ENCODE assay signal across 11 cellular contexts in genomic region chr22:36417281-36417686, GRCh38. TPM values are rescaled to one million over a fixed set of nuclear protein-coding genes. Genes with fewer than 3 reads are reported as not detected.
A peak's percentile ranks its signal among the peaks of the same experiment; 100 is the strongest.
DNase-seq lines count a peak whose midpoint lies in the region; ATAC-seq, FAIRE-seq and TF ChIP-seq lines count a peak whose summit lies in the region.
"Had no signal": no experiment of that assay in that cellular context is flagged by ENCODE, and none has a peak within 500 bp of the region (broad histone marks: within the 10 kb centered on the region; RNA-seq: fewer than 3 reads in every experiment).

No MANE protein-coding gene starts in this region.

- no peaks in the 10 kb centered on the region for H3K9me3 Mint-ChIP-seq in activated T-helper 2 cell treated with anti-CD3 and anti-CD28 coated beads, Interferon-gamma antibody, Interleukin-2, Interleukin-4, amounts not matched to agents 10 μg/mL and 5 μg/mL and 100 μg/mL, durations not matched to agents 14 hours and 24 hours and 36 hours

- TF ChIP-seq RAD21 in HepG2 (CRISPR knock-in tag; IDR thresholded peaks at IDR 0.05) = no peak

- no peaks in the 10 kb centered on the region for H3K27me3 ChIP-seq in HepG2 (ENCODE audit: control insufficient read depth in 1 of 2, insufficient read depth in 2 of 2, low read length in 2 of 2)
- H3K27me3 ChIP-seq: BE2C had no signal

- H3K27ac Mint-ChIP-seq in activated T-helper 2 cell treated with anti-CD3 and anti-CD28 coated beads, Interferon-gamma antibody, Interleukin-2, Interleukin-4, amounts not matched to agents 10 μg/mL and 5 μg/mL and 100 μg/mL, durations not matched to agents 14 hours and 24 hours and 36 hours = no peak overlapping the region

- no peak overlapping the region for H2AFZ ChIP-seq in HepG2 (ENCODE audit: low read length)

- CTCF ChIA-PET in HepG2 (lab: Yijun Ruan, JAX; ENCODE audit: low intra/inter-chr PET ratio, low total read pairs) = no interaction called here

- DNase-seq in AG08395 (ENCODE audit: low spot score) (peak; percentile 25), HT1080 (ENCODE audit: low read depth) (peak; percentile 90), amniotic epithelial cell (ENCODE audit: low read depth) (peak; percentile 15), HepG2 (ENCODE audit: low spot score) (no peak), nucleus accumbens (lab: John Stamatoyannopoulos, UW) (no peak), superior temporal gyrus (ENCODE audit: extremely low spot score) (no peak), frontal cortex (ENCODE audit: low spot score in 2 of 2) (no peak)
- no peak for DNase-seq in activated T-helper 2 cell treated with anti-CD3 and anti-CD28 coated beads, Interferon-gamma antibody, Interleukin-2, Interleukin-4, amounts not matched to agents 10 μg/mL and 5 μg/mL and 100 μg/mL, durations not matched to agents 14 hours and 24 hours and 36 hours (ENCODE audit: low spot score)
- DNase-seq: BE2C, NCI-H1694, SHP77 treated with DMSO at 0.1 percent for 48 hours had no signal

- ATAC-seq in HepG2 = no peak

- H3K9ac ChIP-seq in HepG2 (ENCODE audit: insufficient read depth, low read depth, low read length) = no peak overlapping the region

- H3K36me3 Mint-ChIP-seq in activated T-helper 2 cell treated with anti-CD3 and anti-CD28 coated beads, Interferon-gamma antibody, Interleukin-2, Interleukin-4, amounts not matched to agents 10 μg/mL and 5 μg/mL and 100 μg/mL, durations not matched to agents 14 hours and 24 hours and 36 hours (ENCODE audit: low read depth) = no peaks in the 10 kb centered on the region

- H3K4me3 ChIP-seq in HepG2 (replicated peaks in 1 of 3; ENCODE audit: insufficient read depth in 1 of 3, low read depth in 2 of 3, low read length in 3 of 3) = no peak overlapping the region

- no peaks in the 10 kb centered on the region for H3K27me3 Mint-ChIP-seq in activated T-helper 2 cell treated with anti-CD3 and anti-CD28 coated beads, Interferon-gamma antibody, Interleukin-2, Interleukin-4, amounts not matched to agents 10 μg/mL and 5 μg/mL and 100 μg/mL, durations not matched to agents 14 hours and 24 hours and 36 hours (ENCODE audit: low read depth)

- TF ChIP-seq EP300 in HepG2 (IDR thresholded peaks at IDR 0.05; ENCODE audit: low read depth in 2 of 2, low read length in 2 of 2) (no peak), HepG2 (CRISPR knock-in tag; IDR thresholded peaks at IDR 0.05; ENCODE audit: borderline replicate concordance) (no peak)

- in situ Hi-C loops in HepG2 (cut with HindIII; ENCODE audit: extremely low pct_ligation_motif_present, low pct_unique_long_range_greater_than_20kb) = no loop called here

- H4K20me1 ChIP-seq in HepG2 (ENCODE audit: insufficient read depth, low read length) = no peaks in the 10 kb centered on the region

- no peaks in the 10 kb centered on the region for H3K36me3 ChIP-seq in HepG2 (replicated peaks in 1 of 2; ENCODE audit: control insufficient read depth in 1 of 2, insufficient read depth in 2 of 2, low read length in 2 of 2)
- H3K36me3 ChIP-seq: BE2C had no signal

- 88% methylated on average over 9 of the region's 9 CpGs for WGBS in HepG2 (ENCODE audit: low lambda C conversion rate)

- peaks cover 77% of the 10 kb centered on the region for H3K4me1 ChIP-seq in HepG2 (ENCODE audit: insufficient read depth, low read length)
- H3K4me1 ChIP-seq: BE2C had no signal

- BruUV-seq in HepG2 (replicated peaks; lab: Mats Ljungman, UMichigan) = no TSS peak

- peaks cover 11% of the 10 kb centered on the region for H3K4me1 Mint-ChIP-seq in activated T-helper 2 cell treated with anti-CD3 and anti-CD28 coated beads, Interferon-gamma antibody, Interleukin-2, Interleukin-4, amounts not matched to agents 10 μg/mL and 5 μg/mL and 100 μg/mL, durations not matched to agents 14 hours and 24 hours and 36 hours (ENCODE audit: low read depth)

- POLR2A ChIA-PET in HepG2 (lab: Yijun Ruan, JAX) = interaction anchor here (1.0 to 1.1 kb wide), 2 partner anchors 16 to 18 kb away, joined by 3 read pairs; no protein-coding TSS in a partner anchor

- TF ChIP-seq POLR2A in HepG2 (IDR thresholded peaks at IDR 0.05; ENCODE audit: insufficient read depth in 1 of 2, low read depth in 2 of 2, low read length in 2 of 2) = no peak

- H3K4me3 Mint-ChIP-seq in activated T-helper 2 cell treated with anti-CD3 and anti-CD28 coated beads, Interferon-gamma antibody, Interleukin-2, Interleukin-4, amounts not matched to agents 10 μg/mL and 5 μg/mL and 100 μg/mL, durations not matched to agents 14 hours and 24 hours and 36 hours (ENCODE audit: low read depth) = no peak overlapping the region

- peak overlapping the region; percentile 48 for H3K27ac ChIP-seq in HepG2 (ENCODE audit: extremely low read length, insufficient read depth, low read length)

- FAIRE-seq in HepG2 (lab: Jason Lieb, UNC) (no peak), frontal cortex (lab: Jason Lieb, UNC) (no peak)

- intact Hi-C loops in HepG2 (cut with micrococcal nuclease; ENCODE audit: unreplicated experiment) = no loop called here
- intact Hi-C loops in activated T-helper 2 cell treated with anti-CD3 and anti-CD28 coated beads, Interferon-gamma antibody, Interleukin-2, Interleukin-4, amounts not matched to agents 10 μg/mL and 5 μg/mL and 100 μg/mL, durations not matched to agents 14 hours and 24 hours and 36 hours (cut with micrococcal nuclease) = no loop called here

- H3K4me2 ChIP-seq in HepG2 (ENCODE audit: low read depth, low read length) = no peak overlapping the region

- TF ChIP-seq CTCF in HepG2 (CRISPR knock-in tag; IDR thresholded peaks at IDR 0.05) = no peak

- H3K79me2 ChIP-seq in HepG2 (ENCODE audit: insufficient read depth, low read length) = no peaks in the 10 kb centered on the region

- H3K9me3 ChIP-seq in HepG2 (ENCODE audit: low read length) = no peaks in the 10 kb centered on the region
- H3K9me3 ChIP-seq: BE2C had no signal

TF ChIP-seq in HepG2, 621 proteins besides CTCF, POLR2A, EP300 and RAD21 (continues in another document):
- TF ChIP-seq JUND (CRISPR knock-in tag; IDR thresholded peaks at IDR 0.05) (0 out of 2 replicates have a peak, but pooled peaks have one; percentile 28), ZMYM3 (CRISPR knock-in tag; IDR thresholded peaks at IDR 0.05) (peak; percentile 55; the same call in 1 of the 2 replicates), HMG20A (CRISPR knock-in tag; IDR thresholded peaks at IDR 0.05; ENCODE audit: borderline replicate concordance) (no peak), MAF1 (CRISPR knock-in tag; IDR thresholded peaks at IDR 0.05; ENCODE audit: borderline replicate concordance) (no peak), ZNF552 (CRISPR knock-in tag; IDR thresholded peaks at IDR 0.05; ENCODE audit: borderline replicate concordance) (no peak), MAFG (CRISPR knock-in tag; IDR thresholded peaks at IDR 0.05) (no peak), KLF15 (CRISPR knock-in tag; IDR thresholded peaks at IDR 0.05; ENCODE audit: borderline replicate concordance) (no peak), MXD3 (CRISPR knock-in tag; IDR thresholded peaks at IDR 0.05) (no peak), TFE3 (CRISPR knock-in tag; IDR thresholded peaks at IDR 0.05) (no peak), ZNF619 (CRISPR knock-in tag; IDR thresholded peaks at IDR 0.05) (no peak)

RNA-seq across cellular contexts. Expression of gene MYH9, which starts 29.5 kb away (rescaled TPM):
- 277 and 308 TPM in 2 replicates for total RNA-seq in HT1080 (2014; rRNA removed; shearing (Covaris generic))
- 165 and 169 TPM in 2 replicates for polyA plus RNA-seq in HT1080 (2015; cell fraction: cytosol; rRNA removed)
- 579 and 585 TPM in 2 replicates for polyA plus RNA-seq in HT1080 (2015; cell fraction: nucleus; rRNA removed)
- total RNA-seq in HepG2 (2016; rRNA removed; fragmentation: Illumina TruSeq; extraction: Trizol) = 98.5 and 125 TPM in 2 replicates
- total RNA-seq in HepG2 (2016; cell fraction: cytosol; rRNA removed; fragmentation: Illumina TruSeq; extraction: Trizol; ENCODE audit: low read depth) = 28.5 and 28.7 TPM in 2 replicates
- 92.9 and 102 TPM in 2 replicates for total RNA-seq in HepG2 (2016; cell fraction: insoluble cytoplasmic fraction; rRNA removed; fragmentation: Illumina TruSeq; extraction: Trizol)
- total RNA-seq in HepG2 (2016; cell fraction: membrane; rRNA removed; fragmentation: Illumina TruSeq; extraction: Trizol) = 39.3 and 47.1 TPM in 2 replicates
- total RNA-seq in HepG2 (2016; cell fraction: nucleus; rRNA removed; fragmentation: Illumina TruSeq; extraction: Trizol) = 73.0 and 81.6 TPM in 2 replicates
- polyA plus RNA-seq in HepG2 (2011; rRNA removed) = 50.7 and 60.6 TPM in 2 replicates
- 31.6 and 39.3 TPM in 2 replicates for polyA plus RNA-seq in HepG2 (2011; cell fraction: cytosol; rRNA removed)
- polyA plus RNA-seq in HepG2 (2011; cell fraction: nucleus; rRNA removed) = 68.4 and 91.3 TPM in 2 replicates
- polyA plus RNA-seq in HepG2 (2012) = 88.3 and 93.4 TPM in 2 replicates
- polyA plus RNA-seq in HepG2 (2016; cell fraction: cytosol; fragmentation: Illumina TruSeq; extraction: Trizol; ENCODE audit: low read depth) = 3.6 and 4.2 TPM in 2 replicates
- polyA plus RNA-seq in HepG2 (2016; cell fraction: insoluble cytoplasmic fraction; fragmentation: Illumina TruSeq; extraction: Trizol; ENCODE audit: low read depth) = 72.0 and 110 TPM in 2 replicates
- polyA plus RNA-seq in HepG2 (2016; cell fraction: membrane; fragmentation: Illumina TruSeq; extraction: Trizol; ENCODE audit: low read depth) = 8.1 and 11.6 TPM in 2 replicates
- 106 and 113 TPM in 2 replicates for polyA plus RNA-seq in HepG2 (2016; cell fraction: nucleus; fragmentation: Illumina TruSeq; extraction: Trizol; ENCODE audit: insufficient read depth, low read depth)
- polyA minus RNA-seq in HepG2 (2011; rRNA and poly(A)+ RNA removed; ENCODE audit: low replicate concordance) = 124 and 180 TPM in 2 replicates
- 125 and 176 TPM in 2 replicates for polyA minus RNA-seq in HepG2 (2011; cell fraction: cytosol; rRNA and poly(A)+ RNA removed)
- polyA minus RNA-seq in HepG2 (2011; cell fraction: nucleus; rRNA and poly(A)+ RNA removed) = 61.9 and 97.5 TPM in 2 replicates
- 619 and 645 TPM in 2 replicates for total RNA-seq in activated T-helper 2 cell treated with anti-CD3 and anti-CD28 coated beads, Interferon-gamma antibody, Interleukin-2, Interleukin-4, amounts not matched to agents 10 μg/mL and 5 μg/mL and 100 μg/mL, durations not matched to agents 14 hours and 24 hours and 36 hours
- total RNA-seq in frontal cortex = 32.2 TPM

Comparison
In these comparisons a context has a peak if more than half of its experiments do, and no peak if none do; other contexts are left out.
1. DNase-seq: peak in AG08395 (single experiment), HT1080 (single experiment) and amniotic epithelial cell (single experiment); none in HepG2 (single experiment), nucleus accumbens (0 of 56), activated T-helper 2 cell treated with anti-CD3 and anti-CD28 coated beads, Interferon-gamma antibody, Interleukin-2, Interleukin-4, amounts not matched to agents 10 μg/mL and 5 μg/mL and 100 μg/mL, durations not matched to agents 14 hours and 24 hours and 36 hours (single experiment), superior temporal gyrus (single experiment) and frontal cortex (0 of 2).